ENCODE assay signal across 28 cellular contexts in genomic region chr5:170757669-170758068, GRCh38. TPM values are rescaled to one million over a fixed set of nuclear protein-coding genes. Genes with fewer than 3 reads are reported as not detected.
DNase-seq lines count a peak whose midpoint lies in the region; ATAC-seq and TF ChIP-seq lines count a peak whose summit lies in the region.
"Had no signal": no experiment of that assay in that cellular context is flagged by ENCODE, and none has a peak within 500 bp of the region (broad histone marks: within the 10 kb centered on the region; RNA-seq: fewer than 3 reads in every experiment).

No MANE protein-coding gene starts in this region.

- H3K4me3 ChIP-seq in mammary epithelial cell (replicated peaks in 1 of 3; ENCODE audit: insufficient read depth in 1 of 3, low read depth in 2 of 3, low read length in 3 of 3) (no peak overlapping the region), body of pancreas (no peak overlapping the region), mucosa of stomach (ENCODE audit: low read length) (no peak overlapping the region), thyroid gland (replicated peaks in 1 of 3) (no peak overlapping the region)
- H3K4me3 ChIP-seq: adrenal gland, coronary artery, spleen had no signal

- H3K27me3 Mint-ChIP-seq in MCF 10A (ENCODE audit: insufficient read depth, unreplicated experiment): no peaks in the 10 kb centered on the region

- TF ChIP-seq CTCF in MCF 10A (IDR thresholded peaks at IDR 0.05; ENCODE audit: unreplicated experiment) (no peak), mammary epithelial cell (conservative IDR thresholded peaks at IDR 0.05 in 1 of 2, IDR thresholded peaks at IDR 0.05 in 1 of 2; ENCODE audit: extremely low read depth in 1 of 2, insufficient read depth in 1 of 2, low read depth in 1 of 2, low read length in 2 of 2) (no peak), body of pancreas (IDR thresholded peaks at IDR 0.05) (no peak), thyroid gland (IDR thresholded peaks at IDR 0.05) (no peak)

- H3K36me3 Mint-ChIP-seq in MCF 10A (ENCODE audit: insufficient read depth, unreplicated experiment): no peaks in the 10 kb centered on the region
- H3K36me3 Mint-ChIP-seq: CD4-positive, alpha-beta memory T cell; memory B cell; naive thymus-derived CD4-positive, alpha-beta T cell had no signal

- H3K9ac ChIP-seq in mammary epithelial cell (ENCODE audit: insufficient read depth, low read length) (no peak overlapping the region), mucosa of stomach (ENCODE audit: low read length) (peak overlapping the region; percentile 20)

- CTCF ChIA-PET in MCF 10A (lab: Yijun Ruan, JAX): interaction anchor here (0.5 to 1.0 kb wide), 2 partner anchors 9 to 33 kb away, joined by 3 to 4 read pairs; no protein-coding TSS in a partner anchor
- CTCF ChIA-PET in mammary epithelial cell (lab: Charles Lee; ENCODE audit: low non-redundant PET): no interaction called here

- H3K4me1 Mint-ChIP-seq in MCF 10A (ENCODE audit: insufficient read depth, unreplicated experiment): peaks cover 40% of the 10 kb centered on the region
- H3K4me1 Mint-ChIP-seq: activated B cell treated with CpG ODN at 0.5 μM for 24 hours; CD4-positive, alpha-beta memory T cell; memory B cell had no signal

- intact Hi-C loops in MCF 10A (cut with micrococcal nuclease): loop anchor here (5.0 kb wide), 1 partner anchor 105 kb away; the partner anchor contains the start of gene RANBP17
- intact Hi-C loops in mammary epithelial cell (cut with micrococcal nuclease): no loop called here
- intact Hi-C loops in body of pancreas (cut with DNase I): no loop called here
- intact Hi-C loops in thyroid gland (cut with DNase I): no loop called here

- H3K36me3 ChIP-seq in mammary epithelial cell (ENCODE audit: insufficient read depth, low read length) (no peaks in the 10 kb centered on the region), body of pancreas (replicated peaks in 1 of 2; ENCODE audit: insufficient read depth in 1 of 2, low read depth in 2 of 2) (no peaks in the 10 kb centered on the region), mucosa of stomach (ENCODE audit: control insufficient read depth, insufficient read depth, low read length) (no peaks in the 10 kb centered on the region), thyroid gland (no peaks in the 10 kb centered on the region)
- H3K36me3 ChIP-seq: adrenal gland, brain microvascular endothelial cell, spleen had no signal

- H3K4me2 ChIP-seq in mammary epithelial cell (ENCODE audit: insufficient read depth, low read depth, low read length): no peak overlapping the region

- H3K79me2 ChIP-seq in mammary epithelial cell (ENCODE audit: insufficient read depth, low read length): no peaks in the 10 kb centered on the region

- H3K27ac Mint-ChIP-seq in MCF 10A (ENCODE audit: low read depth, unreplicated experiment): peak overlapping the region; percentile 84
- H3K27ac Mint-ChIP-seq: activated B cell treated with CpG ODN at 0.5 μM for 24 hours; CD4-positive, alpha-beta memory T cell; effector memory CD8-positive, alpha-beta T cell; memory B cell; naive thymus-derived CD4-positive, alpha-beta T cell had no signal

- peaks cover 19% of the 10 kb centered on the region for H3K4me1 ChIP-seq in mammary epithelial cell (ENCODE audit: insufficient read depth, low read length)
- peaks cover 54% of the 10 kb centered on the region for H3K4me1 ChIP-seq in body of pancreas
- H3K4me1 ChIP-seq in mucosa of stomach (ENCODE audit: control insufficient read depth, insufficient read depth, low read length): peaks cover 65% of the 10 kb centered on the region
- peaks cover 31 to 39% of the 10 kb centered on the region in 2 donors for H3K4me1 ChIP-seq in thyroid gland
- H3K4me1 ChIP-seq: adrenal gland, spleen had no signal

- no peaks in the 10 kb centered on the region for H3K27me3 ChIP-seq in mammary epithelial cell (ENCODE audit: insufficient read depth, low read length)
- H3K27me3 ChIP-seq in body of pancreas: no peaks in the 10 kb centered on the region
- no peaks in the 10 kb centered on the region for H3K27me3 ChIP-seq in mucosa of stomach (ENCODE audit: control insufficient read depth, insufficient read depth, low read length)
- H3K27me3 ChIP-seq in thyroid gland: no peaks in the 10 kb centered on the region
- H3K27me3 ChIP-seq: adrenal gland, brain microvascular endothelial cell had no signal

- peak; percentile 5 for ATAC-seq in body of pancreas
- ATAC-seq: effector memory CD8-positive, alpha-beta T cell; naive thymus-derived CD4-positive, alpha-beta T cell had no signal

- H2AFZ ChIP-seq in mammary epithelial cell (ENCODE audit: low read depth, low read length): no peak overlapping the region

- dilution Hi-C loops in mammary epithelial cell (cut with HindIII; ENCODE audit: low sequenced_read_pairs): no loop called here

- POLR2A ChIA-PET in MCF 10A (lab: Yijun Ruan, JAX): interaction anchor here (0.7 kb wide), 1 partner anchor 825 kb away, joined by 3 read pairs; no protein-coding TSS in a partner anchor

- no peak overlapping the region for H3K27ac ChIP-seq in mammary epithelial cell (ENCODE audit: insufficient read depth, low read depth, low read length)
- peak overlapping the region; percentile 72 to 90 (median 75) for H3K27ac ChIP-seq in body of pancreas
- H3K27ac ChIP-seq in thyroid gland: peak overlapping the region in 2 of 3 donors; percentile 73 to 96
- H3K27ac ChIP-seq in substantia nigra (ENCODE audit: low read depth, low read length, poor library complexity, severe bottlenecking): no peak overlapping the region
- H3K27ac ChIP-seq: adrenal gland, brain microvascular endothelial cell, spleen had no signal

- DNase-seq in MCF 10A (ENCODE audit: unreplicated experiment) (no peak), mammary epithelial cell (no peak), body of pancreas (no peak), thyroid gland (no peak), GDM1 (lab: John Stamatoyannopoulos, UW) (no peak), substantia nigra (lab: John Stamatoyannopoulos, UW) (no peak), T1000 (lab: John Stamatoyannopoulos, UW) (no peak)
- DNase-seq: 8988T; activated B cell treated with CpG ODN at 0.5 μM for 24 hours; activated CD4-positive, alpha-beta T cell treated with anti-CD3 and anti-CD28 coated beads, Interleukin-2, amount 50 U/mL, for 1 hour; activated T-cell treated with anti-CD3 and anti-CD28 coated beads, Interleukin-2, amount 50 U/mL, for 48 hours; adrenal gland; CD4-positive, alpha-beta memory T cell; effector memory CD8-positive, alpha-beta T cell; erythroblast; naive thymus-derived CD4-positive, alpha-beta T cell; NCI-H524 treated with DMSO at 0.1 percent for 48 hours; NK-92 treated with Interleukin-12 subunit alpha and Interleukin-12 subunit beta, amount 100 ng/mL, for 24 hours; nucleus accumbens; SIG-M5; spleen had no signal

- TF ChIP-seq POLR2A in body of pancreas (IDR thresholded peaks at IDR 0.05) (no peak), thyroid gland (IDR thresholded peaks at IDR 0.05) (no peak)

- no peak overlapping the region for H3K4me3 Mint-ChIP-seq in MCF 10A (ENCODE audit: unreplicated experiment)
- H3K4me3 Mint-ChIP-seq: activated B cell treated with CpG ODN at 0.5 μM for 24 hours; CD4-positive, alpha-beta memory T cell; effector memory CD8-positive, alpha-beta T cell; memory B cell; naive thymus-derived CD4-positive, alpha-beta T cell had no signal

- in situ Hi-C loops in mammary epithelial cell (cut with MboI; ENCODE audit: low sequenced_read_pairs in 2 of 2): no loop called here

- WGBS in mammary epithelial cell (ENCODE audit: low coverage, missing lambda C conversion rate): 46% methylated on average over 2 of the region's 2 CpGs
- WGBS in body of pancreas, 2 donors: 41 to 79% methylated on average over 2 of the region's 2 CpGs
- WGBS in thyroid gland, 2 donors: 92 to 94% methylated on average over 2 of the region's 2 CpGs

- H3K9me3 Mint-ChIP-seq in MCF 10A (ENCODE audit: unreplicated experiment): peaks cover 8% of the 10 kb centered on the region
- H3K9me3 Mint-ChIP-seq: activated B cell treated with CpG ODN at 0.5 μM for 24 hours had no signal

- BruUV-seq in MCF 10A (replicated peaks; lab: Mats Ljungman, UMichigan): no TSS peak
- no TSS peak for BruUV-seq in mammary epithelial cell (replicated peaks; lab: Mats Ljungman, UMichigan)

- H3K9me3 ChIP-seq in mammary epithelial cell (replicated peaks; ENCODE audit: insufficient read depth, low read length) (no peaks in the 10 kb centered on the region), body of pancreas (no peaks in the 10 kb centered on the region), mucosa of stomach (ENCODE audit: control insufficient read depth, low read length) (no peaks in the 10 kb centered on the region), thyroid gland (no peaks in the 10 kb centered on the region)
- H3K9me3 ChIP-seq: adrenal gland, spleen had no signal

- H4K20me1 ChIP-seq in mammary epithelial cell (ENCODE audit: insufficient read depth, low read length): no peaks in the 10 kb centered on the region

RNA-seq across cellular contexts. Expression of gene GABRP, which starts 25.9 kb away (rescaled TPM):
- not detected in 2 replicates for total RNA-seq in MCF 10A (2022)
- 1 to 10 TPM in 1 of 2 donors, under 1 TPM in 1; 0.28 to 7.2 TPM for total RNA-seq in mammary epithelial cell
- 0.35 TPM for polyA plus RNA-seq in mammary epithelial cell
- not detected for polyA minus RNA-seq in mammary epithelial cell
- 1 to 10 TPM in 1 of 2 donors, not detected in 1; 8.6 TPM for total RNA-seq in body of pancreas
- total RNA-seq in thyroid gland: not detected
- total RNA-seq: activated B cell treated with CpG ODN at 0.5 μM for 24 hours; CD4-positive, alpha-beta memory T cell; fibroblast of villous mesenchyme; H4; LHCN-M2; naive thymus-derived CD4-positive, alpha-beta T cell had no signal
- polyA plus RNA-seq: CD4-positive, alpha-beta memory T cell; naive thymus-derived CD4-positive, alpha-beta T cell had no signal

Comparison
In these comparisons a context has a peak if more than half of its experiments do, and no peak if none do; other contexts are left out.
1. H3K27ac ChIP-seq: peak in body of pancreas (4 of 4) and thyroid gland (2 of 3); none in mammary epithelial cell (single experiment) and substantia nigra (single experiment).